Comparison of ENCODE assay signal across 14 cellular contexts in genomic region chr13:60412909-60413616, GRCh38. TPM values are rescaled to one million over a fixed set of nuclear protein-coding genes. Genes with fewer than 3 reads are reported as not detected.
DNase-seq lines count a peak whose midpoint lies in the region; ATAC-seq, FAIRE-seq and TF ChIP-seq lines count a peak whose summit lies in the region.
"Had no signal": no experiment of that assay in that cellular context is flagged by ENCODE, and none has a peak within 500 bp of the region (broad histone marks: within the 10 kb centered on the region; RNA-seq: fewer than 3 reads in every experiment).

No MANE protein-coding gene starts in this region.

- no peak overlapping the region for H3K4me3 ChIP-seq in NB4 (ENCODE audit: low read depth, low read length)
- H3K4me3 ChIP-seq in pancreas, result no peak overlapping the region
- H3K4me3 ChIP-seq: BLaER1, GM23338 had no signal

- intact Hi-C loops in pancreas (cut with DNase I), result no loop called here

- H3K27me3 ChIP-seq in pancreas, result no peaks in the 10 kb centered on the region
- H3K27me3 ChIP-seq: BLaER1 had no signal

- H3K4me1 ChIP-seq in pancreas, result peaks cover 27 to 40% (median 36%) of the 10 kb centered on the region in 3 donors

- WGBS in pancreas, 2 donors, result 65 to 66% methylated on average over 3 of the region's 3 CpGs

- FAIRE-seq in pancreas (lab: Jason Lieb, UNC), result no peak
- FAIRE-seq: GM12891, H54 had no signal

- H3K9me3 ChIP-seq in pancreas, result no peaks in the 10 kb centered on the region

- peak; percentile 47 to 60 (median 58) for ATAC-seq in pancreas
- ATAC-seq: GM23338 had no signal

- peak overlapping the region in 1 of 4 donors; percentile 21 for H3K27ac ChIP-seq in pancreas
- H3K27ac ChIP-seq: 22Rv1, BLaER1 had no signal

- DNase-seq in DMS 273 (lab: John Stamatoyannopoulos, UW; ENCODE audit: unreplicated experiment) (peak; percentile 1), DMS 273 treated with DMSO at 0.1 percent for 48 hours (lab: John Stamatoyannopoulos, UW) (no peak), NB4 (ENCODE audit: low read depth) (peak; percentile 7), dermis blood vessel endothelial cell (peak; percentile 13), pancreas (no peak), 8988T (no peak)
- DNase-seq in activated CD4-positive, alpha-beta T cell treated with anti-CD3 and anti-CD28 coated beads for 4 hours, result no peak
- DNase-seq: CD4-positive, alpha-beta memory T cell; HCEC 1CT had no signal

- TF ChIP-seq CTCF in NB4 (IDR thresholded peaks at IDR 0.05; ENCODE audit: low read depth, low read length) (no peak), pancreas (IDR thresholded peaks at IDR 0.05) (no peak)

- no peaks in the 10 kb centered on the region for H3K36me3 ChIP-seq in pancreas

- no peak for TF ChIP-seq POLR2A in NB4 (IDR thresholded peaks at IDR 0.05; ENCODE audit: extremely low read depth, insufficient read length)

RNA-seq across cellular contexts. Expression of gene TDRD3, which starts 16.0 kb away (rescaled TPM):
- total RNA-seq in dermis blood vessel endothelial cell (12.5 and 17.4 TPM in 2 replicates), pancreas (10 to 100 TPM; 17.8 to 24.6 (median 21.4) TPM)
- polyA plus RNA-seq in pancreas, result 10 to 100 TPM; 12.2 to 14.3 TPM

Comparison
In these comparisons a context has a peak if more than half of its experiments do, and no peak if none do; other contexts are left out.
1. DNase-seq: peak in DMS 273 (single experiment), NB4 (single experiment) and dermis blood vessel endothelial cell (single experiment); none in DMS 273 treated with DMSO at 0.1 percent for 48 hours (single experiment), pancreas (0 of 6), 8988T (single experiment) and activated CD4-positive, alpha-beta T cell treated with anti-CD3 and anti-CD28 coated beads for 4 hours (0 of 2).